36 cellular contexts compared by ENCODE assay signal in the genomic region with DNA sequence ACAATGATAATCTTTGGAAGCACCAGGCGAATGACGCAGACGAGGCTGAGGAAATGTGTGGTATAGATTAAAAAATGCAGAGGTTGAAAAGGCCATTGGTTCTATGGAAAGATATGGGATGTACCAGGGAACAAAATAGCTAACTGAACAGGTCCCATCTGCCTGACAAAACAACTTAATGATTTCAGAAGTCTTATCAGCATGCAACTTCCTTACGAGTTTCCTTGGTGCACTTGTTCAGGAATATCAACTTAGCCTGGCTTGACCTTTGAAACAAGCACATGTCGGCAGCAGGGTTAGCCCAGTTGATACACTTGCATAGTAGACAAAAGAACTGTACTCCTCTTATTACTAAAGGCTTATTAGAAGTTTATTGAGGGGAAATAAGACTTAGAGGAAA.
"Had no signal": no experiment of that assay in that cellular context is flagged by ENCODE, and none has a peak within 500 bp of the region (broad histone marks: within the 10 kb centered on the region; RNA-seq: fewer than 3 reads in every experiment).

No MANE protein-coding gene starts in this region.

- H3K4me3 ChIP-seq: MG63 had no signal

- H3K9me3 ChIP-seq: MG63 had no signal

- H3K27me3 ChIP-seq: MG63 had no signal

- H3K36me3 ChIP-seq: MG63 had no signal

- DNase-seq: Karpas-422, Kasumi-1, MG63, MM.1S, MV-4-11, NCI-H1048, NCI-H1092, NCI-H1092 treated with DMSO at 0.1 percent for 48 hours, NCI-H1105, NCI-H1105 treated with DMSO at 0.1 percent for 48 hours, NCI-H1417, NCI-H1417 treated with DMSO at 0.1 percent for 48 hours, NCI-H1436, NCI-H1436 treated with DMSO at 0.1 percent for 48 hours, NCI-H146, NCI-H1694, NCI-H1694 treated with DMSO at 0.1 percent for 48 hours, NCI-H187, NCI-H187 treated with DMSO at 0.1 percent for 48 hours, NCI-H1930, NCI-H2029, NCI-H2029 treated with DMSO at 0.1 percent for 48 hours, NCI-H2081, NCI-H2081 treated with DMSO at 0.1 percent for 48 hours, NCI-H2107, NCI-H2171, NCI-H2171 treated with DMSO at 0.1 percent for 48 hours, NCI-H2227 treated with DMSO at 0.1 percent for 48 hours, NCI-H226, NCI-H345, NCI-H446, NCI-H446 treated with DMSO at 0.1 percent for 48 hours, NCI-H510A, NCI-H510A treated with DMSO at 0.1 percent for 48 hours, NCI-H524, NCI-H524 treated with DMSO at 0.1 percent for 48 hours had no signal
